Comparison of ENCODE assay signal across 1 cellular context in genomic region chr21:45952527-45952926, GRCh38. TPM values are rescaled to one million over a fixed set of nuclear protein-coding genes. Genes with fewer than 3 reads are reported as not detected.
"Had no signal": no experiment of that assay in that cellular context is flagged by ENCODE, and none has a peak within 500 bp of the region (broad histone marks: within the 10 kb centered on the region; RNA-seq: fewer than 3 reads in every experiment).

No MANE protein-coding gene starts in this region.

RNA-seq across cellular contexts. Expression of gene COL6A1, which starts 29.0 kb away (rescaled TPM):
- total RNA-seq: OCI-LY7 had no signal
